17 cellular contexts compared by ENCODE assay signal in genomic region chr6:105178636-105179035, GRCh38. TPM values are rescaled to one million over a fixed set of nuclear protein-coding genes. Genes with fewer than 3 reads are reported as not detected.
DNase-seq lines count a peak whose midpoint lies in the region; ATAC-seq and TF ChIP-seq lines count a peak whose summit lies in the region.
"Had no signal": no experiment of that assay in that cellular context is flagged by ENCODE, and none has a peak within 500 bp of the region (broad histone marks: within the 10 kb centered on the region; RNA-seq: fewer than 3 reads in every experiment).

No MANE protein-coding gene starts in this region.

- CTCF ChIA-PET in AG04450 (lab: Charles Lee): interaction anchor here (0.5 to 0.6 kb wide), 2 partner anchors 28 to 34 kb away, joined by 3 to 4 read pairs; no protein-coding TSS in a partner anchor
- CTCF ChIA-PET in CD8-positive, alpha-beta T cell (lab: Charles Lee): no interaction called here

- no peaks in the 10 kb centered on the region for H3K36me3 Mint-ChIP-seq in effector memory CD8-positive, alpha-beta T cell (ENCODE audit: insufficient read depth)
- H3K36me3 Mint-ChIP-seq in nephron (ENCODE audit: low read depth): no peaks in the 10 kb centered on the region
- H3K36me3 Mint-ChIP-seq in activated naive CD4-positive, alpha-beta T cell treated with anti-CD3 and anti-CD28 coated beads, Interleukin-2, amount 50 U/mL, for 72 hours: no peaks in the 10 kb centered on the region
- no peaks in the 10 kb centered on the region for H3K36me3 Mint-ChIP-seq in CD8-positive, alpha-beta T cell
- H3K36me3 Mint-ChIP-seq: activated CD8-positive, alpha-beta memory T cell treated with anti-CD3 and anti-CD28 coated beads, Interleukin-2, amount 10 ng/mL, durations not matched to agents 7 days and 5 days; activated naive CD4-positive, alpha-beta T cell treated with anti-CD3 and anti-CD28 coated beads, Interleukin-2, amount 50 U/mL, for 24 hours; IgD-negative memory B cell; stimulated activated memory B cell treated with anti-CD40 and anti-IgM and Interleukin-4, amounts not matched to agents 10 μg/mL and 1 μg/mL and 100 μg/mL, for 72 hours had no signal

- H3K27me3 Mint-ChIP-seq in effector memory CD8-positive, alpha-beta T cell: peaks cover 52 to 62% of the 10 kb centered on the region in 2 donors
- peaks cover 55% of the 10 kb centered on the region for H3K27me3 Mint-ChIP-seq in nephron (ENCODE audit: low read depth)
- peaks cover 53% of the 10 kb centered on the region for H3K27me3 Mint-ChIP-seq in CD8-positive, alpha-beta T cell (ENCODE audit: low read depth)

- H3K4me3 ChIP-seq in AG04450 (ENCODE audit: low read depth, low read length) (peak overlapping the region; percentile 73), NB4 (ENCODE audit: low read depth, low read length) (peak overlapping the region; percentile 62)
- no peak overlapping the region for H3K4me3 ChIP-seq in effector memory CD4-positive, alpha-beta T cell (ENCODE audit: insufficient read depth, low read depth, low read length, poor library complexity, severe bottlenecking)
- no peak overlapping the region for H3K4me3 ChIP-seq in CD8-positive, alpha-beta T cell (ENCODE audit: low read depth, low read length)

- ATAC-seq in effector memory CD8-positive, alpha-beta T cell (replicated peaks): no peak
- ATAC-seq in activated naive CD4-positive, alpha-beta T cell treated with anti-CD3 and anti-CD28 coated beads, Interleukin-2, amount 50 U/mL, for 72 hours: no peak
- ATAC-seq in CD8-positive, alpha-beta T cell: no peak

- no peaks in the 10 kb centered on the region for H3K36me3 ChIP-seq in effector memory CD4-positive, alpha-beta T cell (ENCODE audit: control insufficient read depth, insufficient read depth, low read length)
- no peaks in the 10 kb centered on the region for H3K36me3 ChIP-seq in CD8-positive, alpha-beta T cell (ENCODE audit: insufficient read depth, low read length)

- H3K9me3 Mint-ChIP-seq in effector memory CD8-positive, alpha-beta T cell: no peaks in the 10 kb centered on the region
- no peaks in the 10 kb centered on the region for H3K9me3 Mint-ChIP-seq in nephron
- H3K9me3 Mint-ChIP-seq in activated naive CD4-positive, alpha-beta T cell treated with anti-CD3 and anti-CD28 coated beads, Interleukin-2, amount 50 U/mL, for 72 hours: no peaks in the 10 kb centered on the region
- no peaks in the 10 kb centered on the region for H3K9me3 Mint-ChIP-seq in CD8-positive, alpha-beta T cell
- H3K9me3 Mint-ChIP-seq: activated naive CD4-positive, alpha-beta T cell treated with anti-CD3 and anti-CD28 coated beads, Interleukin-2, amount 50 U/mL, for 24 hours; dendritic cell treated with granulocyte-macrophage colony-stimulating factor and Interleukin-4, amounts not matched to agents 40 ng/mL and 50 ng/mL, for 4 days; stimulated activated memory B cell treated with anti-CD40 and anti-IgM and Interleukin-4, amounts not matched to agents 10 μg/mL and 1 μg/mL and 100 μg/mL, for 72 hours had no signal

- H3K4me3 Mint-ChIP-seq in effector memory CD8-positive, alpha-beta T cell: peak overlapping the region; percentile 33 to 37
- H3K4me3 Mint-ChIP-seq in nephron: peak overlapping the region; percentile 78 to 91 (median 83)
- no peak overlapping the region for H3K4me3 Mint-ChIP-seq in CD8-positive, alpha-beta T cell
- H3K4me3 Mint-ChIP-seq: activated naive CD4-positive, alpha-beta T cell treated with anti-CD3 and anti-CD28 coated beads, Interleukin-2, amount 50 U/mL, for 24 hours; dendritic cell treated with granulocyte-macrophage colony-stimulating factor and Interleukin-4, amounts not matched to agents 40 ng/mL and 50 ng/mL, for 4 days had no signal

- no peak for DNase-seq in AG04450 (ENCODE audit: low read depth, low spot score)
- DNase-seq in NB4 (ENCODE audit: low read depth): no peak
- DNase-seq in effector memory CD8-positive, alpha-beta T cell: no peak
- no peak for DNase-seq in HK-2 (ENCODE audit: unreplicated experiment)
- DNase-seq in activated naive CD4-positive, alpha-beta T cell treated with anti-CD3 and anti-CD28 coated beads, Interleukin-2, amount 50 U/mL, for 72 hours (ENCODE audit: low spot score in 2 of 2): no peak
- no peak for DNase-seq in effector memory CD4-positive, alpha-beta T cell
- DNase-seq in CD8-positive, alpha-beta T cell: no peak
- DNase-seq: activated CD8-positive, alpha-beta memory T cell treated with anti-CD3 and anti-CD28 coated beads, Interleukin-2, amount 10 ng/mL, durations not matched to agents 7 days and 5 days; NCI-H510A; SHP77 treated with DMSO at 0.1 percent for 48 hours had no signal

- H3K4me1 ChIP-seq in effector memory CD4-positive, alpha-beta T cell (ENCODE audit: control insufficient read depth, insufficient read depth, low read length, poor library complexity, severe bottlenecking): no peaks in the 10 kb centered on the region
- H3K4me1 ChIP-seq in CD8-positive, alpha-beta T cell (ENCODE audit: insufficient read depth, low read length): no peaks in the 10 kb centered on the region

- H3K27ac Mint-ChIP-seq in effector memory CD8-positive, alpha-beta T cell: no peak overlapping the region
- H3K27ac Mint-ChIP-seq in nephron: no peak overlapping the region
- H3K27ac Mint-ChIP-seq in activated naive CD4-positive, alpha-beta T cell treated with anti-CD3 and anti-CD28 coated beads, Interleukin-2, amount 50 U/mL, for 72 hours: no peak overlapping the region
- H3K27ac Mint-ChIP-seq in CD8-positive, alpha-beta T cell: no peak overlapping the region
- H3K27ac Mint-ChIP-seq: activated CD8-positive, alpha-beta memory T cell treated with anti-CD3 and anti-CD28 coated beads, Interleukin-2, amount 10 ng/mL, durations not matched to agents 7 days and 5 days; activated naive CD4-positive, alpha-beta T cell treated with anti-CD3 and anti-CD28 coated beads, Interleukin-2, amount 50 U/mL, for 24 hours; dendritic cell treated with granulocyte-macrophage colony-stimulating factor and Interleukin-4, amounts not matched to agents 40 ng/mL and 50 ng/mL, for 4 days; IgD-negative memory B cell; stimulated activated memory B cell treated with anti-CD40 and anti-IgM and Interleukin-4, amounts not matched to agents 10 μg/mL and 1 μg/mL and 100 μg/mL, for 72 hours had no signal

- H3K9me3 ChIP-seq in AG04450 (ENCODE audit: control insufficient read depth, insufficient read depth, low read length): peaks cover 4% of the 10 kb centered on the region; the same call in 1 of the 2 replicates
- H3K9me3 ChIP-seq in effector memory CD4-positive, alpha-beta T cell (ENCODE audit: control insufficient read depth, low read length): no peaks in the 10 kb centered on the region
- H3K9me3 ChIP-seq in CD8-positive, alpha-beta T cell (ENCODE audit: low read length): no peaks in the 10 kb centered on the region

- H3K27ac ChIP-seq in AG04450 (ENCODE audit: low read depth, low read length): peak overlapping the region; percentile 66
- no peak overlapping the region for H3K27ac ChIP-seq in effector memory CD4-positive, alpha-beta T cell (ENCODE audit: insufficient read depth, low read length, poor library complexity, severe bottlenecking)
- no peak overlapping the region for H3K27ac ChIP-seq in CD8-positive, alpha-beta T cell (ENCODE audit: low read depth, low read length)

- H3K27me3 ChIP-seq in AG04450 (ENCODE audit: control insufficient read depth, insufficient read depth, low read length): no peaks in the 10 kb centered on the region
- peaks cover 4% of the 10 kb centered on the region for H3K27me3 ChIP-seq in effector memory CD4-positive, alpha-beta T cell (replicated peaks; ENCODE audit: control insufficient read depth, insufficient read depth, low read length, poor library complexity, severe bottlenecking)
- peaks cover 11% of the 10 kb centered on the region for H3K27me3 ChIP-seq in CD8-positive, alpha-beta T cell (ENCODE audit: insufficient read depth, low read length)

- no peak for TF ChIP-seq CTCF in AG04450 (IDR thresholded peaks at IDR 0.05; ENCODE audit: low read depth, low read length)
- no peak for TF ChIP-seq CTCF in NB4 (IDR thresholded peaks at IDR 0.05; ENCODE audit: low read depth, low read length)
- TF ChIP-seq CTCF in nephron (IDR thresholded peaks at IDR 0.05; ENCODE audit: unreplicated experiment in 3 of 3): no peak
- no peak for TF ChIP-seq CTCF in CD8-positive, alpha-beta T cell (IDR thresholded peaks at IDR 0.05)

- POLR2A ChIA-PET in AG04450 (lab: Yijun Ruan, JAX): no interaction called here
- POLR2A ChIA-PET in CD8-positive, alpha-beta T cell (lab: Charles Lee): no interaction called here

- H3K4me1 Mint-ChIP-seq in effector memory CD8-positive, alpha-beta T cell (ENCODE audit: low read depth in 2 of 2): peaks cover 2 to 4% of the 10 kb centered on the region in 2 donors
- peaks cover 18% of the 10 kb centered on the region for H3K4me1 Mint-ChIP-seq in nephron
- peaks cover 4% of the 10 kb centered on the region for H3K4me1 Mint-ChIP-seq in CD8-positive, alpha-beta T cell (ENCODE audit: low read depth)

- no peak for TF ChIP-seq POLR2A in NB4 (IDR thresholded peaks at IDR 0.05; ENCODE audit: extremely low read depth, insufficient read length)

- intact Hi-C loops in CD8-positive, alpha-beta T cell (cut with DNase I, micrococcal nuclease): no loop called here

RNA-seq across cellular contexts. Expression of gene POPDC3, which starts 1.2 kb away (rescaled TPM):
- 22.2 and 29.1 TPM in 2 replicates for polyA plus RNA-seq in AG04450 (2011; rRNA removed)
- polyA minus RNA-seq in AG04450 (2011; rRNA and poly(A)+ RNA removed): 5.1 and 8.6 TPM in 2 replicates
- total RNA-seq in activated naive CD4-positive, alpha-beta T cell treated with anti-CD3 and anti-CD28 coated beads, Interleukin-2, amount 50 U/mL, for 72 hours: not detected
- not detected for total RNA-seq in CD8-positive, alpha-beta T cell
- total RNA-seq: activated CD8-positive, alpha-beta memory T cell treated with anti-CD3 and anti-CD28 coated beads, Interleukin-2, amount 10 ng/mL, durations not matched to agents 7 days and 5 days; lower leg skin; occipital lobe had no signal
- polyA plus RNA-seq: IgD-negative memory B cell had no signal

Comparison
In these comparisons a context has a peak if more than half of its experiments do, and no peak if none do; other contexts are left out.
1. H3K4me3 ChIP-seq: peak in AG04450 (single experiment) and NB4 (single experiment); none in effector memory CD4-positive, alpha-beta T cell (single experiment) and CD8-positive, alpha-beta T cell (single experiment).